Comparison of ENCODE assay signal across 1 cellular context in the genomic region with DNA sequence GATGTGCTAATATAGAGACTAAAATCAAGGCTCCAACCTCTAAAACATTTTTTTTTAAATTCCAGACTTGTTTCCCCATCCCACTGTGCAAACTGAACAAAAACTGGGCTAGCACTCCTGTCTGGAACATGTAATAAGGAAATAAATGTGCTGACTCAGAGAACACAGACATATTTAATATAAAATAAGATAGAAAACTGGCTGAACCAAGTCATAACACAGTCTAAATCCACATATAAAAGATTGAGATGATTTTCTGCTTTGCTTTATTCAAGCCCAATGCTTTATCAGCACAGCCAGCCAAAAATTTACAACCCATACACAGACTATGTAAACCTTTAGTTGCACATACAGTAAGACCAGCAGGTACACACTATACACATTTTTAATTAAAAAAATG.
TF ChIP-seq lines count a peak whose summit lies in the region.

No MANE protein-coding gene starts in this region.

TF ChIP-seq in GM23338, 12 proteins besides CTCF, POLR2A, EP300 and RAD21 (continued from another document):
- TF ChIP-seq, protein P1, sequence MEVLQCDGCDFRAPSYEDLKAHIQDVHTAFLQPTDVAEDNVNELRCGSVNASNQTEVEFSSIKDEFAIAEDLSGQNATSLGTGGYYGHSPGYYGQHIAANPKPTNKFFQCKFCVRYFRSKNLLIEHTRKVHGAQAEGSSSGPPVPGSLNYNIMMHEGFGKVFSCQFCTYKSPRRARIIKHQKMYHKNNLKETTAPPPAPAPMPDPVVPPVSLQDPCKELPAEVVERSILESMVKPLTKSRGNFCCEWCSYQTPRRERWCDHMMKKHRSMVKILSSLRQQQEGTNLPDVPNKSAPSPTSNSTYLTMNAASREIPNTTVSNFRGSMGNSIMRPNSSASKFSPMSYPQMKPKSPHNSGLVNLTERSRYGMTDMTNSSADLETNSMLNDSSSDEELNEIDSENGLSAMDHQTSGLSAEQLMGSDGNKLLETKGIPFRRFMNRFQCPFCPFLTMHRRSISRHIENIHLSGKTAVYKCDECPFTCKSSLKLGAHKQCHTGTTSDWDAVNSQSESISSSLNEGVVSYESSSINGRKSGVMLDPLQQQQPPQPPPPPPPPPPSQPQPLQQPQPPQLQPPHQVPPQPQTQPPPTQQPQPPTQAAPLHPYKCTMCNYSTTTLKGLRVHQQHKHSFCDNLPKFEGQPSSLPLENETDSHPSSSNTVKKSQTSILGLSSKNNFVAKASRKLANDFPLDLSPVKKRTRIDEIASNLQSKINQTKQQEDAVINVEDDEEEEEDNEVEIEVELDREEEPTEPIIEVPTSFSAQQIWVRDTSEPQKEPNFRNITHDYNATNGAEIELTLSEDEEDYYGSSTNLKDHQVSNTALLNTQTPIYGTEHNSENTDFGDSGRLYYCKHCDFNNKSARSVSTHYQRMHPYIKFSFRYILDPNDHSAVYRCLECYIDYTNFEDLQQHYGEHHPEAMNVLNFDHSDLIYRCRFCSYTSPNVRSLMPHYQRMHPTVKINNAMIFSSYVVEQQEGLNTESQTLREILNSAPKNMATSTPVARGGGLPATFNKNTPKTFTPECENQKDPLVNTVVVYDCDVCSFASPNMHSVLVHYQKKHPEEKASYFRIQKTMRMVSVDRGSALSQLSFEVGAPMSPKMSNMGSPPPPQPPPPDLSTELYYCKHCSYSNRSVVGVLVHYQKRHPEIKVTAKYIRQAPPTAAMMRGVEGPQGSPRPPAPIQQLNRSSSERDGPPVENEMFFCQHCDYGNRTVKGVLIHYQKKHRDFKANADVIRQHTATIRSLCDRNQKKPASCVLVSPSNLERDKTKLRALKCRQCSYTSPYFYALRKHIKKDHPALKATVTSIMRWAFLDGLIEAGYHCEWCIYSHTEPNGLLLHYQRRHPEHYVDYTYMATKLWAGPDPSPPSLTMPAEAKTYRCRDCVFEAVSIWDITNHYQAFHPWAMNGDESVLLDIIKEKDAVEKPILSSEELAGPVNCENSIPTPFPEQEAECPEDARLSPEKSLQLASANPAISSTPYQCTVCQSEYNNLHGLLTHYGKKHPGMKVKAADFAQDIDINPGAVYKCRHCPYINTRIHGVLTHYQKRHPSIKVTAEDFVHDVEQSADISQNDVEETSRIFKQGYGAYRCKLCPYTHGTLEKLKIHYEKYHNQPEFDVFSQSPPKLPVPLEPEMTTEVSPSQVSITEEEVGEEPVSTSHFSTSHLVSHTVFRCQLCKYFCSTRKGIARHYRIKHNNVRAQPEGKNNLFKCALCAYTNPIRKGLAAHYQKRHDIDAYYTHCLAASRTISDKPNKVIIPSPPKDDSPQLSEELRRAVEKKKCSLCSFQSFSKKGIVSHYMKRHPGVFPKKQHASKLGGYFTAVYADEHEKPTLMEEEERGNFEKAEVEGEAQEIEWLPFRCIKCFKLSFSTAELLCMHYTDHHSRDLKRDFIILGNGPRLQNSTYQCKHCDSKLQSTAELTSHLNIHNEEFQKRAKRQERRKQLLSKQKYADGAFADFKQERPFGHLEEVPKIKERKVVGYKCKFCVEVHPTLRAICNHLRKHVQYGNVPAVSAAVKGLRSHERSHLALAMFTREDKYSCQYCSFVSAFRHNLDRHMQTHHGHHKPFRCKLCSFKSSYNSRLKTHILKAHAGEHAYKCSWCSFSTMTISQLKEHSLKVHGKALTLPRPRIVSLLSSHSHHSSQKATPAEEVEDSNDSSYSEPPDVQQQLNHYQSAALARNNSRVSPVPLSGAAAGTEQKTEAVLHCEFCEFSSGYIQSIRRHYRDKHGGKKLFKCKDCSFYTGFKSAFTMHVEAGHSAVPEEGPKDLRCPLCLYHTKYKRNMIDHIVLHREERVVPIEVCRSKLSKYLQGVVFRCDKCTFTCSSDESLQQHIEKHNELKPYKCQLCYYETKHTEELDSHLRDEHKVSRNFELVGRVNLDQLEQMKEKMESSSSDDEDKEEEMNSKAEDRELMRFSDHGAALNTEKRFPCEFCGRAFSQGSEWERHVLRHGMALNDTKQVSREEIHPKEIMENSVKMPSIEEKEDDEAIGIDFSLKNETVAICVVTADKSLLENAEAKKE (CRISPR knock-in tag; IDR thresholded peaks at IDR 0.05), result no peak
- TF ChIP-seq EZH2 (IDR thresholded peaks at IDR 0.05; ENCODE audit: low read depth, unreplicated experiment) (no peak), POLR2AphosphoS5 (IDR thresholded peaks at IDR 0.05; ENCODE audit: low read depth) (no peak), CREB1 (CRISPR knock-in tag; IDR thresholded peaks at IDR 0.05; ENCODE audit: low read depth) (no peak), EZH2phosphoT487 (IDR thresholded peaks at IDR 0.05; ENCODE audit: unreplicated experiment) (no peak), ZNF114 (CRISPR knock-in tag; IDR thresholded peaks at IDR 0.05) (no peak)
- TF ChIP-seq, protein P2, sequence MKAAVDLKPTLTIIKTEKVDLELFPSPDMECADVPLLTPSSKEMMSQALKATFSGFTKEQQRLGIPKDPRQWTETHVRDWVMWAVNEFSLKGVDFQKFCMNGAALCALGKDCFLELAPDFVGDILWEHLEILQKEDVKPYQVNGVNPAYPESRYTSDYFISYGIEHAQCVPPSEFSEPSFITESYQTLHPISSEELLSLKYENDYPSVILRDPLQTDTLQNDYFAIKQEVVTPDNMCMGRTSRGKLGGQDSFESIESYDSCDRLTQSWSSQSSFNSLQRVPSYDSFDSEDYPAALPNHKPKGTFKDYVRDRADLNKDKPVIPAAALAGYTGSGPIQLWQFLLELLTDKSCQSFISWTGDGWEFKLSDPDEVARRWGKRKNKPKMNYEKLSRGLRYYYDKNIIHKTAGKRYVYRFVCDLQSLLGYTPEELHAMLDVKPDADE (IDR thresholded peaks at IDR 0.05), result no peak
- TF ChIP-seq, protein P3, sequence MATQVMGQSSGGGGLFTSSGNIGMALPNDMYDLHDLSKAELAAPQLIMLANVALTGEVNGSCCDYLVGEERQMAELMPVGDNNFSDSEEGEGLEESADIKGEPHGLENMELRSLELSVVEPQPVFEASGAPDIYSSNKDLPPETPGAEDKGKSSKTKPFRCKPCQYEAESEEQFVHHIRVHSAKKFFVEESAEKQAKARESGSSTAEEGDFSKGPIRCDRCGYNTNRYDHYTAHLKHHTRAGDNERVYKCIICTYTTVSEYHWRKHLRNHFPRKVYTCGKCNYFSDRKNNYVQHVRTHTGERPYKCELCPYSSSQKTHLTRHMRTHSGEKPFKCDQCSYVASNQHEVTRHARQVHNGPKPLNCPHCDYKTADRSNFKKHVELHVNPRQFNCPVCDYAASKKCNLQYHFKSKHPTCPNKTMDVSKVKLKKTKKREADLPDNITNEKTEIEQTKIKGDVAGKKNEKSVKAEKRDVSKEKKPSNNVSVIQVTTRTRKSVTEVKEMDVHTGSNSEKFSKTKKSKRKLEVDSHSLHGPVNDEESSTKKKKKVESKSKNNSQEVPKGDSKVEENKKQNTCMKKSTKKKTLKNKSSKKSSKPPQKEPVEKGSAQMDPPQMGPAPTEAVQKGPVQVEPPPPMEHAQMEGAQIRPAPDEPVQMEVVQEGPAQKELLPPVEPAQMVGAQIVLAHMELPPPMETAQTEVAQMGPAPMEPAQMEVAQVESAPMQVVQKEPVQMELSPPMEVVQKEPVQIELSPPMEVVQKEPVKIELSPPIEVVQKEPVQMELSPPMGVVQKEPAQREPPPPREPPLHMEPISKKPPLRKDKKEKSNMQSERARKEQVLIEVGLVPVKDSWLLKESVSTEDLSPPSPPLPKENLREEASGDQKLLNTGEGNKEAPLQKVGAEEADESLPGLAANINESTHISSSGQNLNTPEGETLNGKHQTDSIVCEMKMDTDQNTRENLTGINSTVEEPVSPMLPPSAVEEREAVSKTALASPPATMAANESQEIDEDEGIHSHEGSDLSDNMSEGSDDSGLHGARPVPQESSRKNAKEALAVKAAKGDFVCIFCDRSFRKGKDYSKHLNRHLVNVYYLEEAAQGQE (IDR thresholded peaks at IDR 0.05; ENCODE audit: unreplicated experiment), result no peak
